Comparison of ENCODE assay signal across 9 cellular contexts in genomic region chr6:140052757-140053729, GRCh38.
DNase-seq lines count a peak whose midpoint lies in the region; ATAC-seq and TF ChIP-seq lines count a peak whose summit lies in the region.
"Had no signal": no experiment of that assay in that cellular context is flagged by ENCODE, and none has a peak within 500 bp of the region (broad histone marks: within the 10 kb centered on the region; RNA-seq: fewer than 3 reads in every experiment).

No MANE protein-coding gene starts in this region.

- H3K9me3 ChIP-seq in suprapubic skin, result no peaks in the 10 kb centered on the region

- TF ChIP-seq CTCF in GM06990 (IDR thresholded peaks at IDR 0.05; ENCODE audit: insufficient read depth, low read length, poor library complexity, severe bottlenecking), result peak; percentile 22
- TF ChIP-seq CTCF in brain (conservative IDR thresholded peaks at IDR 0.05), result peak in 1 of 2 experiments; percentile 53
- peak; percentile 18 for TF ChIP-seq CTCF in mesothelial cell of epicardium (IDR thresholded peaks at IDR 0.05; ENCODE audit: unreplicated experiment)
- no peak for TF ChIP-seq CTCF in lower leg skin (IDR thresholded peaks at IDR 0.05)
- TF ChIP-seq CTCF in suprapubic skin (IDR thresholded peaks at IDR 0.05), result peak in 1 of 2 donors; percentile 12

- TF ChIP-seq EP300 in suprapubic skin (IDR thresholded peaks at IDR 0.05), result no peak

- H3K27me3 ChIP-seq in GM06990 (replicated peaks; ENCODE audit: control insufficient read depth, insufficient read depth, low read length), result no peaks in the 10 kb centered on the region
- H3K27me3 ChIP-seq in suprapubic skin, result no peaks in the 10 kb centered on the region

- intact Hi-C loops in lower leg skin (cut with DNase I; ENCODE audit: low total_unique reads), result no loop called here

- H3K36me3 ChIP-seq in GM06990 (ENCODE audit: control insufficient read depth, insufficient read depth, low read length), result no peaks in the 10 kb centered on the region
- H3K36me3 ChIP-seq in suprapubic skin, result no peaks in the 10 kb centered on the region

- H3K4me3 Mint-ChIP-seq in brain (no peak overlapping the region), mesothelial cell of epicardium (no peak overlapping the region)

- H3K27me3 Mint-ChIP-seq in brain, result no peaks in the 10 kb centered on the region
- no peaks in the 10 kb centered on the region for H3K27me3 Mint-ChIP-seq in mesothelial cell of epicardium (ENCODE audit: low read depth)

- H3K4me1 ChIP-seq in suprapubic skin, result no peaks in the 10 kb centered on the region

- TF ChIP-seq POLR2A in lower leg skin (IDR thresholded peaks at IDR 0.05), result no peak
- no peak for TF ChIP-seq POLR2A in suprapubic skin (IDR thresholded peaks at IDR 0.05)

- H3K9me3 Mint-ChIP-seq in brain, result peaks cover 0 to 10% (median 0%) of the 10 kb centered on the region in 5 experiments
- no peaks in the 10 kb centered on the region for H3K9me3 Mint-ChIP-seq in mesothelial cell of epicardium

- H3K4me3 ChIP-seq in GM06990 (replicated peaks; ENCODE audit: low read depth, low read length) (no peak overlapping the region), lower leg skin (ENCODE audit: low read depth, poor library complexity, severe bottlenecking) (no peak overlapping the region), suprapubic skin (no peak overlapping the region)

- H3K4me1 Mint-ChIP-seq in brain (peaks cover 66% of the 10 kb centered on the region), mesothelial cell of epicardium (peaks cover 58% of the 10 kb centered on the region)

- no peak for ATAC-seq in GM19395 (IDR thresholded peaks at IDR 0.05; ENCODE audit: unreplicated experiment)

- H3K27ac ChIP-seq in suprapubic skin, result no peak overlapping the region

- H3K36me3 Mint-ChIP-seq in brain (no peaks in the 10 kb centered on the region), mesothelial cell of epicardium (no peaks in the 10 kb centered on the region)

- WGBS in lower leg skin, 2 donors, result 84 to 85% methylated on average over 6 of the region's 6 CpGs
- 85% methylated on average over 6 of the region's 6 CpGs for WGBS in suprapubic skin

- peak overlapping the region; percentile 20 to 96 (median 65) for H3K27ac Mint-ChIP-seq in brain
- H3K27ac Mint-ChIP-seq in mesothelial cell of epicardium, result peak overlapping the region; percentile 47

- DNase-seq in GM06990 (ENCODE audit: extremely low read depth, insufficient read length), result no peak
- peak; percentile 61 for DNase-seq in LHCN-M2 (ENCODE audit: low read depth)
- DNase-seq in mesothelial cell of epicardium (ENCODE audit: low spot score in 2 of 2, unreplicated experiment in 2 of 2), result no peak
- DNase-seq in inferior parietal cortex (ENCODE audit: extremely low spot score), result no peak
- DNase-seq in lower leg skin (ENCODE audit: low spot score in 2 of 2), result no peak
- DNase-seq in suprapubic skin (ENCODE audit: low spot score in 2 of 2), result no peak
- DNase-seq: activated T-cell treated with anti-CD3 and anti-CD28 coated beads, Interleukin-2, amount 50 U/mL, for 1 hour had no signal

Comparison
In these comparisons a context has a peak if more than half of its experiments do, and no peak if none do; other contexts are left out.
1. CTCF ChIP-seq: peak in GM06990 (single experiment) and mesothelial cell of epicardium (single experiment); none in lower leg skin (0 of 3).